Comparison of ENCODE assay signal across 9 cellular contexts in the genomic region with DNA sequence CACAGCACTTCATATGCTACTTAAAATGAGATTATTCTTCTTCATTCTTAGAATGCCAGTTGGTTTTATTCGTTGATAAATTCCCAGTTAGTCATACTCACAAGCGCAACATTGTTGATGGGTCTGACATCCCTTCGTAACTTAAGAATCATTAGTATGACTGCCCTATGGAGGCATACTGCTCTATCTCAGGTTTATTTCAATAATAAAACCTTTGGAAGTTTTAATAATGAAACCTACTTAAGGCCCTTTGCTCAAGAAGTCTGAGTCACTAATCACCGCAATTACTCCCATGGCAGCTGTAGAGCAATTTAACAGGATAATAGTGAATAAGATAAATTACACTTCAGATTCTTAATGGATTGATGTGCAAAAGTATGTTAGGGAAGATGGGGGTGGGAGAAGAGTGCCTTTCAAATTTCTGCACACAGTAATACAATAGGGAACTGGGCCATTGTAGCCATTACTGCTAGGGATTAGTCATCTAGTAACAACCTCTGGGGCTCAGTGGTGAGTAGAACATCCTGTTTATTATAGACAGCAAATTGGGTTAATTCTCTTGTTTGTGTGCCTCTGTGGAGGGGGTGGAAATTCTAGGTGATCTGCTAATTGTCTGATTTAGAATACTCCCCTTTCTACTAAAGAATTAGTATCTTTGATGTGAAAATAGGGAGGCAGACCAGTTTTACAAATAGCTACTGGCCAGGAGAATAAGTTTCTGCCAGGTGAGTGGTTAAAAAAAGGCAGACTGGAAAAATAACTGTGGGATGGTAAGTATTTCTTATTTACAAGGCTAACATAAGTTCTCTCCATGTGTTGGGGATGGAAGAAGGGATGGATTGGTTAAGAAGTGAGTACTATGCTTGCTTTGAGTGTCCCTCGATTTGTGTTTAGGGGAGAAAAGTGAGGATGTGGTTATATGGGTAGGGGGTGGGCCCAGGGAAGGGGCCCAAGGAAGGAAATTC.
DNase-seq lines count a peak whose midpoint lies in the region; ATAC-seq and TF ChIP-seq lines count a peak whose summit lies in the region.
"Had no signal": no experiment of that assay in that cellular context is flagged by ENCODE, and none has a peak within 500 bp of the region (broad histone marks: within the 10 kb centered on the region; RNA-seq: fewer than 3 reads in every experiment).

No MANE protein-coding gene starts in this region.

- WGBS in SK-N-SH (ENCODE audit: low lambda C conversion rate) = 61% methylated on average over 5 of the region's 5 CpGs
- WGBS in smooth muscle cell (ENCODE audit: low lambda C conversion rate) = 76% methylated on average over 5 of the region's 5 CpGs

- peaks cover 4% of the 10 kb centered on the region for H3K27me3 Mint-ChIP-seq in neural progenitor cell (ENCODE audit: insufficient read depth, low read depth)

- ATAC-seq in GM18907 (IDR thresholded peaks at IDR 0.05; ENCODE audit: unreplicated experiment) (peak; percentile 98), HG03039 (IDR thresholded peaks at IDR 0.05; ENCODE audit: unreplicated experiment) (peak; percentile 95)

- H3K4me2 ChIP-seq in SK-N-SH (peak overlapping the region; percentile 37), neural progenitor cell (no peak overlapping the region), smooth muscle cell (no peak overlapping the region)

- H3K79me2 ChIP-seq in SK-N-SH (ENCODE audit: insufficient read depth) = no peaks in the 10 kb centered on the region
- no peaks in the 10 kb centered on the region for H3K79me2 ChIP-seq in neural progenitor cell (ENCODE audit: low read depth)
- H3K79me2 ChIP-seq in smooth muscle cell (ENCODE audit: low read depth) = no peaks in the 10 kb centered on the region

- no peak overlapping the region for H3K4me3 Mint-ChIP-seq in neural progenitor cell
- H3K4me3 Mint-ChIP-seq: activated T-cell treated with anti-CD3 and anti-CD28 coated beads, Interleukin-2, amount 50 U/mL, for 4 hours had no signal

- H3F3A ChIP-seq in SK-N-SH (replicated peaks; ENCODE audit: insufficient read depth) = peaks cover 8% of the 10 kb centered on the region
- H3F3A ChIP-seq in neural progenitor cell (ENCODE audit: low read depth) = no peaks in the 10 kb centered on the region
- H3F3A ChIP-seq in smooth muscle cell (ENCODE audit: low read depth) = no peaks in the 10 kb centered on the region

- TF ChIP-seq CTCF in A673 (conservative IDR thresholded peaks at IDR 0.05; ENCODE audit: low read depth, low read length) = no peak
- no peak for TF ChIP-seq CTCF in SK-N-SH (IDR thresholded peaks at IDR 0.05)
- TF ChIP-seq CTCF in neural progenitor cell (IDR thresholded peaks at IDR 0.05) = no peak
- no peak for TF ChIP-seq CTCF in smooth muscle cell (IDR thresholded peaks at IDR 0.05; ENCODE audit: borderline replicate concordance, insufficient read depth, poor library complexity, severe bottlenecking)

- H2AFZ ChIP-seq in SK-N-SH (ENCODE audit: low read depth) (0 out of 2 replicates have a peak overlapping the region, but pooled peaks have one; percentile 26), neural progenitor cell (replicated peaks) (no peak overlapping the region), smooth muscle cell (ENCODE audit: low read depth) (no peak overlapping the region)

- intact Hi-C loops in A673 (cut with micrococcal nuclease; ENCODE audit: unreplicated experiment) = no loop called here

- H3K4me1 Mint-ChIP-seq in neural progenitor cell = peaks cover 15% of the 10 kb centered on the region

- H3K9me3 Mint-ChIP-seq in neural progenitor cell = no peaks in the 10 kb centered on the region
- H3K9me3 Mint-ChIP-seq: activated T-cell treated with anti-CD3 and anti-CD28 coated beads, Interleukin-2, amount 50 U/mL, for 4 hours had no signal

- H3K4me1 ChIP-seq in A673 (ENCODE audit: insufficient read depth, low read length, poor library complexity, severe bottlenecking) = peaks cover 10% of the 10 kb centered on the region
- H3K4me1 ChIP-seq in SK-N-SH (ENCODE audit: control insufficient read depth in 1 of 2, insufficient read depth in 2 of 2, low read depth in 1 of 2, low read length in 1 of 2) = peaks cover 0 to 11% of the 10 kb centered on the region in 2 experiments; a peak in 1 of 4 replicates
- H3K4me1 ChIP-seq in neural progenitor cell = peaks cover 6% of the 10 kb centered on the region
- no peaks in the 10 kb centered on the region for H3K4me1 ChIP-seq in smooth muscle cell (ENCODE audit: low read depth)

- no peak for TF ChIP-seq RAD21 in SK-N-SH (IDR thresholded peaks at IDR 0.05; ENCODE audit: low read length)

- H3K9ac ChIP-seq in SK-N-SH = no peak overlapping the region
- H3K9ac ChIP-seq in neural progenitor cell = no peak overlapping the region
- H3K9ac ChIP-seq in smooth muscle cell (ENCODE audit: low read depth) = no peak overlapping the region

- BruUV-seq in A673 (replicated peaks; lab: Mats Ljungman, UMichigan) = no TSS peak

- no peaks in the 10 kb centered on the region for H3K9me2 ChIP-seq in SK-N-SH

- H3K4me3 ChIP-seq in A673 (ENCODE audit: low read depth, low read length, poor library complexity, severe bottlenecking) (no peak overlapping the region), SK-N-SH (ENCODE audit: low read depth in 2 of 2, low read length in 1 of 2) (no peak overlapping the region), neural progenitor cell (no peak overlapping the region), smooth muscle cell (no peak overlapping the region)

- H3K36me3 Mint-ChIP-seq in neural progenitor cell = no peaks in the 10 kb centered on the region

- H3K27me3 ChIP-seq in A673 (replicated peaks; ENCODE audit: insufficient read depth, low read depth, low read length, poor library complexity) (no peaks in the 10 kb centered on the region), SK-N-SH (ENCODE audit: insufficient read depth) (no peaks in the 10 kb centered on the region), neural progenitor cell (no peaks in the 10 kb centered on the region), smooth muscle cell (ENCODE audit: low read depth) (no peaks in the 10 kb centered on the region)

- TF ChIP-seq EP300 in SK-N-SH (IDR thresholded peaks at IDR 0.05; ENCODE audit: borderline replicate concordance in 1 of 2, low read depth in 1 of 2, low read length in 1 of 2) = no peak

- H3K27ac Mint-ChIP-seq in neural progenitor cell = no peak overlapping the region

- H4K20me1 ChIP-seq in SK-N-SH (ENCODE audit: insufficient read depth) = no peaks in the 10 kb centered on the region
- no peaks in the 10 kb centered on the region for H4K20me1 ChIP-seq in neural progenitor cell (ENCODE audit: low read depth)
- H4K20me1 ChIP-seq in smooth muscle cell (ENCODE audit: low read depth) = no peaks in the 10 kb centered on the region

- H3K27ac ChIP-seq in A673 (ENCODE audit: low read depth, low read length, poor library complexity, severe bottlenecking) (no peak overlapping the region), SK-N-SH (ENCODE audit: low read depth in 2 of 2, low read length in 1 of 2) (peak overlapping the region in 1 of 2 experiments; percentile 28; a peak in 2 of 4 replicates), neural progenitor cell (no peak overlapping the region), smooth muscle cell (ENCODE audit: low read depth) (no peak overlapping the region)

- peak; percentile 83 for DNase-seq in A673 (ENCODE audit: low spot score)
- DNase-seq in SK-N-SH = no peak
- DNase-seq in neural progenitor cell (ENCODE audit: low spot score) = peak; percentile 31
- DNase-seq in COLO668 (lab: John Stamatoyannopoulos, UW; ENCODE audit: unreplicated experiment) = no peak
- no peak for DNase-seq in T1000 (lab: John Stamatoyannopoulos, UW)
- DNase-seq in smooth muscle cell (lab: John Stamatoyannopoulos, UW; ENCODE audit: unreplicated experiment) = no peak
- DNase-seq: activated T-cell treated with anti-CD3 and anti-CD28 coated beads, Interleukin-2, amount 50 U/mL, for 4 hours had no signal

- POLR2A ChIA-PET in A673 (lab: Charles Lee; ENCODE audit: low non-redundant PET) = no interaction called here
- POLR2A ChIA-PET in SK-N-SH (lab: Yijun Ruan, JAX) = interaction anchor here (0.6 kb wide), 1 partner anchor 138 kb away, joined by 5 read pairs; no protein-coding TSS in a partner anchor

- H3K9me3 ChIP-seq in A673 (ENCODE audit: low read depth, low read length, poor library complexity, severe bottlenecking) = no peaks in the 10 kb centered on the region
- H3K9me3 ChIP-seq in SK-N-SH = no peaks in the 10 kb centered on the region
- H3K9me3 ChIP-seq in neural progenitor cell (ENCODE audit: low read depth) = no peaks in the 10 kb centered on the region
- H3K9me3 ChIP-seq in smooth muscle cell (replicated peaks; ENCODE audit: low read depth) = no peaks in the 10 kb centered on the region

- CTCF ChIA-PET in A673 (lab: Charles Lee) = no interaction called here
- CTCF ChIA-PET in SK-N-SH (lab: Yijun Ruan, JAX) = no interaction called here

- H3K36me3 ChIP-seq in A673 (ENCODE audit: insufficient read depth, low read length, poor library complexity, severe bottlenecking) (no peaks in the 10 kb centered on the region), SK-N-SH (replicated peaks in 1 of 2; ENCODE audit: control insufficient read depth in 1 of 2, insufficient read depth in 2 of 2, low read length in 1 of 2) (peaks cover 3 to 9% of the 10 kb centered on the region in 2 experiments), neural progenitor cell (no peaks in the 10 kb centered on the region), smooth muscle cell (ENCODE audit: low read depth) (no peaks in the 10 kb centered on the region)

TF ChIP-seq in SK-N-SH, 30 proteins besides CTCF, POLR2A, EP300 and RAD21:
- peak; percentile 26; the same call in 1 of the 2 replicates for TF ChIP-seq TCF12 (IDR thresholded peaks at IDR 0.05)
- no peak for TF ChIP-seq CHD2 (IDR thresholded peaks at IDR 0.05; ENCODE audit: low read length, partially characterized antibody)
- peak; percentile 80 for TF ChIP-seq FOSL2 (IDR thresholded peaks at IDR 0.05; ENCODE audit: borderline replicate concordance, low read depth)
- TF ChIP-seq NFIC (IDR thresholded peaks at IDR 0.05; ENCODE audit: borderline replicate concordance) = 0 out of 2 replicates have a peak, but pooled peaks have one; percentile 11
- TF ChIP-seq YY1 (IDR thresholded peaks at IDR 0.05; ENCODE audit: low read depth) = peak; percentile 44; the same call in 1 of the 2 replicates
- TF ChIP-seq, protein P1, sequence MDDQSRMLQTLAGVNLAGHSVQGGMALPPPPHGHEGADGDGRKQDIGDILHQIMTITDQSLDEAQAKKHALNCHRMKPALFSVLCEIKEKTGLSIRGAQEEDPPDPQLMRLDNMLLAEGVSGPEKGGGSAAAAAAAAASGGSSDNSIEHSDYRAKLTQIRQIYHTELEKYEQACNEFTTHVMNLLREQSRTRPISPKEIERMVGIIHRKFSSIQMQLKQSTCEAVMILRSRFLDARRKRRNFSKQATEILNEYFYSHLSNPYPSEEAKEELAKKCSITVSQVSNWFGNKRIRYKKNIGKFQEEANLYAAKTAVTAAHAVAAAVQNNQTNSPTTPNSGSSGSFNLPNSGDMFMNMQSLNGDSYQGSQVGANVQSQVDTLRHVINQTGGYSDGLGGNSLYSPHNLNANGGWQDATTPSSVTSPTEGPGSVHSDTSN (IDR thresholded peaks at IDR 0.05) = no peak
- TF ChIP-seq JUND (IDR thresholded peaks at IDR 0.05) = peak; percentile 54

Comparison
In these comparisons a context has a peak if more than half of its experiments do, and no peak if none do; other contexts are left out.
1. DNase-seq: peak in A673 (single experiment) and neural progenitor cell (single experiment); none in SK-N-SH (single experiment), COLO668 (single experiment), T1000 (single experiment) and smooth muscle cell (single experiment).